In genomic region chr17:49291929-49292328, GRCh38 we compare ENCODE assay signal across 13 cellular contexts.
A peak's percentile ranks its signal among the peaks of the same experiment; 100 is the strongest.
DNase-seq lines count a peak whose midpoint lies in the region; ATAC-seq, FAIRE-seq and TF ChIP-seq lines count a peak whose summit lies in the region.
"Had no signal": no experiment of that assay in that cellular context is flagged by ENCODE, and none has a peak within 500 bp of the region (broad histone marks: within the 10 kb centered on the region; RNA-seq: fewer than 3 reads in every experiment).

No MANE protein-coding gene starts in this region.

- ATAC-seq in T-helper 17 cell (no peak), heart right ventricle (no peak), body of pancreas (no peak)

- H3K9me3 ChIP-seq in A673 (ENCODE audit: low read depth, low read length, poor library complexity, severe bottlenecking) (no peaks in the 10 kb centered on the region), T-helper 17 cell (ENCODE audit: control insufficient read depth, low read length, poor library complexity, severe bottlenecking) (no peaks in the 10 kb centered on the region), H1 (ENCODE audit: insufficient read depth in 2 of 2, low read depth in 1 of 2, low read length in 1 of 2) (no peaks in the 10 kb centered on the region), heart right ventricle (no peaks in the 10 kb centered on the region), body of pancreas (no peaks in the 10 kb centered on the region)

- H3K4me2 ChIP-seq in H1 (ENCODE audit: insufficient read depth in 1 of 2, low read depth in 2 of 2, low read length in 2 of 2), result no peak overlapping the region

- no peak overlapping the region for H2BK20ac ChIP-seq in H1 (ENCODE audit: low read length)

- DNase-seq in A673 (ENCODE audit: low spot score) (no peak), H54 (ENCODE audit: insufficient read length, low spot score) (no peak), T-helper 17 cell (no peak), H1 (ENCODE audit: low read depth in 1 of 2, low spot score in 2 of 2) (no peak), NCI-H446 (lab: John Stamatoyannopoulos, UW) (no peak), heart right ventricle (no peak), body of pancreas (no peak)
- DNase-seq: C1 segment of cervical spinal cord; Calu3; CD4-positive, alpha-beta T cell; DMS 273 treated with DMSO at 0.1 percent for 48 hours; H9 had no signal

- no peak overlapping the region for H4K8ac ChIP-seq in H1 (ENCODE audit: extremely low read depth, insufficient read depth, low read length)

- H4K5ac ChIP-seq in H1 (ENCODE audit: insufficient read length, low read depth, low read length), result no peak overlapping the region

- no peak overlapping the region for H3K18ac ChIP-seq in H1 (ENCODE audit: extremely low read depth, low read length)

- no peak overlapping the region for H3K14ac ChIP-seq in H1 (ENCODE audit: insufficient read length)

- H3K79me1 ChIP-seq in H1 (ENCODE audit: low read depth, low read length), result no peaks in the 10 kb centered on the region

- H2AFZ ChIP-seq in H1 (ENCODE audit: low read length), result no peak overlapping the region

- CTCF ChIA-PET in A673 (lab: Charles Lee), result interaction anchor here (0.6 kb wide), 2 partner anchors 62 to 76 kb away, joined by 3 to 4 read pairs; no protein-coding TSS in a partner anchor
- CTCF ChIA-PET in H1 (lab: Charles Lee; ENCODE audit: partially characterized antibody), result interaction anchor here (1.1 to 5.1 kb wide), 16 partner anchors 8 to 127 kb away, joined by 3 to 59 read pairs (median 10); partner anchors contain the start of gene PHOSPHO1

- no peak for TF ChIP-seq EP300 in H1 (IDR thresholded peaks at IDR 0.05; ENCODE audit: borderline replicate concordance in 1 of 2, low read depth in 2 of 2, low read length in 2 of 2)

- H3K27ac ChIP-seq in A673 (ENCODE audit: low read depth, low read length, poor library complexity, severe bottlenecking), result peak overlapping the region; percentile 44
- H3K27ac ChIP-seq in H1 (ENCODE audit: low read depth, low read length), result no peak overlapping the region
- no peak overlapping the region for H3K27ac ChIP-seq in heart right ventricle
- H3K27ac ChIP-seq in body of pancreas, result no peak overlapping the region

- TF ChIP-seq CTCF in A673 (conservative IDR thresholded peaks at IDR 0.05; ENCODE audit: low read depth, low read length), result no peak
- TF ChIP-seq CTCF in H1 (IDR thresholded peaks at IDR 0.05; ENCODE audit: control extremely low read depth in 1 of 3, insufficient read depth in 1 of 3, low read depth in 1 of 3, low read length in 3 of 3), result no peak
- no peak for TF ChIP-seq CTCF in heart right ventricle (IDR thresholded peaks at IDR 0.05)
- TF ChIP-seq CTCF in body of pancreas (IDR thresholded peaks at IDR 0.05), result no peak

- no peak overlapping the region for H3K23ac ChIP-seq in H1 (ENCODE audit: insufficient read length)

- H2AK5ac ChIP-seq in H1 (ENCODE audit: low read depth, low read length), result no peak overlapping the region

- FAIRE-seq in H54 (lab: Jason Lieb, UNC) (peak; percentile 15), H1 (lab: Jason Lieb, UNC) (no peak)

- TF ChIP-seq POLR2A in H54 (IDR thresholded peaks at IDR 0.05; ENCODE audit: low read depth, low read length) (no peak), H1 (IDR thresholded peaks at IDR 0.05; ENCODE audit: control extremely low read depth in 1 of 2, low read depth in 2 of 2, low read length in 2 of 2) (no peak), body of pancreas (IDR thresholded peaks at IDR 0.05) (no peak)

- BruUV-seq in A673 (replicated peaks; lab: Mats Ljungman, UMichigan), result no TSS peak

- H4K20me1 ChIP-seq in H1 (replicated peaks in 1 of 2; ENCODE audit: control insufficient read depth in 1 of 2, insufficient read depth in 2 of 2, low read length in 2 of 2), result peaks cover 0 to 1% of the 10 kb centered on the region in 2 experiments

- H3K36me3 Mint-ChIP-seq in T-helper 17 cell (ENCODE audit: low read depth), result no peaks in the 10 kb centered on the region

- H3K36me3 ChIP-seq in A673 (ENCODE audit: insufficient read depth, low read length, poor library complexity, severe bottlenecking) (no peaks in the 10 kb centered on the region), H1 (ENCODE audit: control insufficient read depth in 2 of 4, insufficient read depth in 4 of 4, low read length in 3 of 4) (no peaks in the 10 kb centered on the region), heart right ventricle (peaks cover 0 to 50% (median 0%) of the 10 kb centered on the region in 9 donors), body of pancreas (replicated peaks in 1 of 2; ENCODE audit: insufficient read depth in 1 of 2, low read depth in 2 of 2) (no peaks in the 10 kb centered on the region)

- peaks cover 11% of the 10 kb centered on the region for H3K4me1 ChIP-seq in A673 (ENCODE audit: insufficient read depth, low read length, poor library complexity, severe bottlenecking)
- no peaks in the 10 kb centered on the region for H3K4me1 ChIP-seq in H1 (replicated peaks in 1 of 4; ENCODE audit: control insufficient read depth in 3 of 4, insufficient read depth in 4 of 4, low read length in 3 of 4)
- H3K4me1 ChIP-seq in heart right ventricle, result no peaks in the 10 kb centered on the region
- no peaks in the 10 kb centered on the region for H3K4me1 ChIP-seq in body of pancreas

- no peak overlapping the region for H3K9ac ChIP-seq in H1 (replicated peaks in 1 of 4; ENCODE audit: extremely low read depth in 1 of 4, low read depth in 3 of 4, low read length in 3 of 4)

- H3K27me3 ChIP-seq in A673 (replicated peaks; ENCODE audit: insufficient read depth, low read depth, low read length, poor library complexity), result no peaks in the 10 kb centered on the region
- no peaks in the 10 kb centered on the region for H3K27me3 ChIP-seq in H1 (replicated peaks in 1 of 4; ENCODE audit: control insufficient read depth in 3 of 4, extremely low read depth in 1 of 4, insufficient read depth in 3 of 4, low read length in 3 of 4)
- H3K27me3 ChIP-seq in heart right ventricle, result no peaks in the 10 kb centered on the region
- H3K27me3 ChIP-seq in body of pancreas, result no peaks in the 10 kb centered on the region

- H3K56ac ChIP-seq in H1 (replicated peaks; ENCODE audit: insufficient read length, low read depth, low read length), result no peak overlapping the region

- no peak overlapping the region for H4K91ac ChIP-seq in H1 (replicated peaks; ENCODE audit: insufficient read length, low read length)

- H3K4me1 Mint-ChIP-seq in T-helper 17 cell, result no peaks in the 10 kb centered on the region
- H3K4me1 Mint-ChIP-seq: B cell had no signal

- H3K27me3 Mint-ChIP-seq in T-helper 17 cell, result no peaks in the 10 kb centered on the region
- H3K27me3 Mint-ChIP-seq: B cell; CD4-positive, alpha-beta T cell had no signal

- intact Hi-C loops in A673 (cut with micrococcal nuclease; ENCODE audit: unreplicated experiment) (loop anchor here (2.0 to 10.0 kb wide), 2 partner anchors 65 to 237 kb away; no protein-coding TSS in a partner anchor), heart right ventricle (cut with DNase I) (loop anchor here in 8 of 10 donors (2.0 to 10.0 kb wide), 6 partner anchors 63 to 111 kb away; no protein-coding TSS in a partner anchor), body of pancreas (cut with DNase I) (no loop called here)

- H2BK120ac ChIP-seq in H1 (replicated peaks; ENCODE audit: low read depth, low read length), result no peak overlapping the region

- POLR2A ChIA-PET in A673 (lab: Charles Lee; ENCODE audit: low non-redundant PET) (no interaction called here), H1 (lab: Charles Lee; ENCODE audit: partially characterized antibody) (interaction anchor here (0.7 to 1.1 kb wide), 2 partner anchors 35 to 362 kb away, joined by 3 to 4 read pairs; no protein-coding TSS in a partner anchor)

- no peak overlapping the region for H2BK12ac ChIP-seq in H1 (ENCODE audit: low read depth, low read length)

- H3K27ac Mint-ChIP-seq in T-helper 17 cell, result peak overlapping the region; percentile 39
- H3K27ac Mint-ChIP-seq: B cell; CD4-positive, alpha-beta T cell had no signal

- no peak overlapping the region for H3K4ac ChIP-seq in H1 (replicated peaks; ENCODE audit: insufficient read length, low read depth, low read length)

- H3K79me2 ChIP-seq in H1 (ENCODE audit: control insufficient read depth in 1 of 2, insufficient read depth in 2 of 2, low read length in 2 of 2), result no peaks in the 10 kb centered on the region

- H3K4me3 ChIP-seq in A673 (ENCODE audit: low read depth, low read length, poor library complexity, severe bottlenecking), result no peak overlapping the region
- no peak overlapping the region for H3K4me3 ChIP-seq in H1 (ENCODE audit: extremely low read depth in 1 of 4, insufficient read depth in 2 of 4, low read depth in 3 of 4, low read length in 4 of 4)
- no peak overlapping the region for H3K4me3 ChIP-seq in heart right ventricle
- no peak overlapping the region for H3K4me3 ChIP-seq in body of pancreas

- H2BK5ac ChIP-seq in H1 (ENCODE audit: low read depth, low read length), result no peak overlapping the region

- H3K4me3 Mint-ChIP-seq in T-helper 17 cell, result no peak overlapping the region
- H3K4me3 Mint-ChIP-seq: B cell; CD4-positive, alpha-beta T cell; H9 had no signal

- H3K23me2 ChIP-seq in H1 (ENCODE audit: low read depth, low read length), result no peaks in the 10 kb centered on the region

- TF ChIP-seq RAD21 in H1 (IDR thresholded peaks at IDR 0.05 in 1 of 2, conservative IDR thresholded peaks at IDR 0.05 in 1 of 2; ENCODE audit: low read depth in 2 of 2, low read length in 2 of 2), result no peak

- no peak overlapping the region for H2BK15ac ChIP-seq in H1 (ENCODE audit: low read length)

TF ChIP-seq in H1, 55 proteins besides CTCF, POLR2A, EP300 and RAD21:
- no peak for TF ChIP-seq ATF3 (IDR thresholded peaks at IDR 0.05; ENCODE audit: insufficient read depth, low read depth, low read length)
- peak; percentile 79 for TF ChIP-seq MAFK (IDR thresholded peaks at IDR 0.05; ENCODE audit: low read depth, low read length)
